Comparison of ENCODE assay signal across 8 cellular contexts in genomic region chr19:29690842-29691241, GRCh38. TPM values are rescaled to one million over a fixed set of nuclear protein-coding genes. Genes with fewer than 3 reads are reported as not detected.
DNase-seq lines count a peak whose midpoint lies in the region; ATAC-seq, FAIRE-seq and TF ChIP-seq lines count a peak whose summit lies in the region.

No MANE protein-coding gene starts in this region.

- peak; percentile 68 for ATAC-seq in activated B cell treated with CpG ODN at 0.5 μM for 24 hours (ENCODE audit: low read depth)

- no peaks in the 10 kb centered on the region for H3K27me3 Mint-ChIP-seq in activated B cell treated with CpG ODN at 0.5 μM for 24 hours

- TF ChIP-seq CTCF in activated B cell treated with CpG ODN at 0.5 μM for 24 hours (IDR thresholded peaks at IDR 0.05) (no peak), esophagus squamous epithelium (IDR thresholded peaks at IDR 0.05) (peak; percentile 10 to 55 (median 32))

- H3K36me3 ChIP-seq in KOPT-K1 (ENCODE audit: insufficient read depth, low read length), result no peaks in the 10 kb centered on the region
- no peaks in the 10 kb centered on the region for H3K36me3 ChIP-seq in esophagus squamous epithelium
- H3K36me3 ChIP-seq in skeletal muscle tissue (ENCODE audit: control insufficient read depth in 3 of 3, insufficient read depth in 3 of 3, low read length in 3 of 3), result no peaks in the 10 kb centered on the region

- intact Hi-C loops in activated B cell treated with CpG ODN at 0.5 μM for 24 hours (cut with micrococcal nuclease), result loop anchor here (1.0 kb wide), 2 partner anchors 26 to 81 kb away; partner anchors contain the start of gene PLEKHF1
- intact Hi-C loops in esophagus squamous epithelium (cut with DNase I), result loop anchor here (10.0 kb wide), 1 partner anchor 76 kb away; no protein-coding TSS in a partner anchor

- DNase-seq in NCI-H2029 treated with DMSO at 0.1 percent for 48 hours (lab: John Stamatoyannopoulos, UW) (peak; percentile 5), NCI-H2029 (lab: John Stamatoyannopoulos, UW) (no peak), activated B cell treated with CpG ODN at 0.5 μM for 24 hours (no peak), esophagus squamous epithelium (lab: John Stamatoyannopoulos, UW) (no peak), H54 (ENCODE audit: insufficient read length, low spot score) (no peak), NCI-H128 (lab: John Stamatoyannopoulos, UW; ENCODE audit: unreplicated experiment) (no peak)

- H3K4me1 Mint-ChIP-seq in activated B cell treated with CpG ODN at 0.5 μM for 24 hours, result peaks cover 21% of the 10 kb centered on the region

- 17 to 44% methylated on average over 1 to 2 of the region's 2 CpGs for WGBS in esophagus squamous epithelium, 2 donors

- H3K9ac ChIP-seq in skeletal muscle tissue (ENCODE audit: low read depth in 1 of 3, low read length in 3 of 3), result no peak overlapping the region

- TF ChIP-seq POLR2A in esophagus squamous epithelium (IDR thresholded peaks at IDR 0.05) (no peak), H54 (IDR thresholded peaks at IDR 0.05; ENCODE audit: low read depth, low read length) (no peak)

- no peaks in the 10 kb centered on the region for H3K36me3 Mint-ChIP-seq in activated B cell treated with CpG ODN at 0.5 μM for 24 hours (ENCODE audit: low read depth)

- CTCF ChIA-PET in activated B cell treated with CpG ODN at 0.5 μM for 24 hours (lab: Charles Lee), result interaction anchor here (0.7 to 6.4 kb wide), 7 partner anchors 12 to 85 kb away, joined by 3 to 43 read pairs (median 7); partner anchors contain the start of genes PLEKHF1 and POP4

- H3K27ac ChIP-seq in KOPT-K1 (ENCODE audit: low read depth, low read length, poor library complexity, severe bottlenecking) (peak overlapping the region; percentile 26), esophagus squamous epithelium (no peak overlapping the region), skeletal muscle tissue (ENCODE audit: low read depth, low read length) (peak overlapping the region; percentile 41)

- H3K9me3 ChIP-seq in KOPT-K1 (ENCODE audit: insufficient read depth, low read length, poor library complexity, severe bottlenecking) (peaks cover 10% of the 10 kb centered on the region), esophagus squamous epithelium (peaks cover 0 to 13% (median 0%) of the 10 kb centered on the region in 3 donors), skeletal muscle tissue (ENCODE audit: control insufficient read depth in 3 of 3, low read length in 3 of 3) (peaks cover 0 to 6% (median 5%) of the 10 kb centered on the region in 3 donors)

- FAIRE-seq in H54 (lab: Jason Lieb, UNC), result no peak

- no peak overlapping the region for H3K4me3 ChIP-seq in esophagus squamous epithelium
- no peak overlapping the region for H3K4me3 ChIP-seq in skeletal muscle tissue (ENCODE audit: low read length in 3 of 3)

- POLR2A ChIA-PET in activated B cell treated with CpG ODN at 0.5 μM for 24 hours (lab: Charles Lee), result interaction anchor here (0.7 to 1.9 kb wide), 4 partner anchors 26 to 84 kb away, joined by 3 to 11 read pairs (median 4); partner anchors contain the start of gene PLEKHF1

- H3K4me1 ChIP-seq in esophagus squamous epithelium (peaks cover 0 to 23% (median 4%) of the 10 kb centered on the region in 3 donors), skeletal muscle tissue (ENCODE audit: control insufficient read depth in 3 of 3, insufficient read depth in 3 of 3, low read length in 3 of 3) (peaks cover 27 to 44% (median 35%) of the 10 kb centered on the region in 3 donors)

- H3K27me3 ChIP-seq in esophagus squamous epithelium, result no peaks in the 10 kb centered on the region
- no peaks in the 10 kb centered on the region for H3K27me3 ChIP-seq in skeletal muscle tissue (ENCODE audit: control insufficient read depth in 3 of 3, insufficient read depth in 3 of 3, low read length in 3 of 3)

- H3K9me3 Mint-ChIP-seq in activated B cell treated with CpG ODN at 0.5 μM for 24 hours, result no peaks in the 10 kb centered on the region

- H3K27ac Mint-ChIP-seq in activated B cell treated with CpG ODN at 0.5 μM for 24 hours, result no peak overlapping the region

- H3K4me3 Mint-ChIP-seq in activated B cell treated with CpG ODN at 0.5 μM for 24 hours, result no peak overlapping the region

RNA-seq across cellular contexts. Expression of gene C19orf12, which starts 24.2 kb away (rescaled TPM):
- 21.1 and 21.6 TPM in 2 replicates for total RNA-seq in activated B cell treated with CpG ODN at 0.5 μM for 24 hours
- 10 to 100 TPM; 11.2 to 21.6 (median 18.3) TPM for total RNA-seq in esophagus squamous epithelium
- total RNA-seq in skeletal muscle tissue, result 17.2 TPM

RNA-seq across cellular contexts. Expression of gene PLEKHF1, which starts 25.6 kb away (rescaled TPM):
- total RNA-seq in activated B cell treated with CpG ODN at 0.5 μM for 24 hours (5.5 and 5.8 TPM in 2 replicates), esophagus squamous epithelium (10 to 100 TPM in 3 of 4 donors, 1 to 10 TPM in 1; 4.3 to 20.8 (median 17.1) TPM), skeletal muscle tissue (16.7 TPM)

Comparison
In these comparisons a context has a peak if more than half of its experiments do, and no peak if none do; other contexts are left out.
1. H3K27ac ChIP-seq: peak in KOPT-K1 (single experiment) and skeletal muscle tissue (single experiment); none in esophagus squamous epithelium (0 of 4).